12 cellular contexts compared by ENCODE assay signal in the genomic region with DNA sequence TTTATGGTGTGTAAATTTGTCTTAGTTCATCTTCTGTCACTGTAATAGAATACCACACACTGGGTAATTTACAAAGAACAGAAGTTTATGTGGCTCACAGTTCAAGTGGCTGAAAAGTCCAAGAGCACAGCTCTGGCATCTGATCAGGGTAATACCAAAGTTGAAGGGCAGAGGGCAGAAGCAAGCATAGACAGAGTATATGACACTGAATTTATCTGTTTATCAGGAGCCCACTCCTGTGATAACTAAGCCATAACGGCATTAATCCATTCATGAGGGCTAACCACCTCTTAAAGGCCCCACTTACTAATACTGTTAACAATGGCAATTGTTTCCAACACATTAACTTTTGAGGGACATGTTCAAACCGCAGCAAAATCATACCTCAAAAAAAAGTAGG. TPM values are rescaled to one million over a fixed set of nuclear protein-coding genes. Genes with fewer than 3 reads are reported as not detected.
DNase-seq lines count a peak whose midpoint lies in the region; ATAC-seq, FAIRE-seq and TF ChIP-seq lines count a peak whose summit lies in the region.
"Had no signal": no experiment of that assay in that cellular context is flagged by ENCODE, and none has a peak within 500 bp of the region (broad histone marks: within the 10 kb centered on the region; RNA-seq: fewer than 3 reads in every experiment).

No MANE protein-coding gene starts in this region.

- H3K36me3 ChIP-seq in cardiac muscle cell (no peaks in the 10 kb centered on the region), bronchial epithelial cell (ENCODE audit: control insufficient read depth, insufficient read depth, low read length) (no peaks in the 10 kb centered on the region)
- no peaks in the 10 kb centered on the region for H3K36me3 ChIP-seq in effector memory CD4-positive, alpha-beta T cell (ENCODE audit: control insufficient read depth, insufficient read depth, low read length)

- no peaks in the 10 kb centered on the region for H3K36me3 Mint-ChIP-seq in type B pancreatic cell

- no peaks in the 10 kb centered on the region for H3K27me3 Mint-ChIP-seq in type B pancreatic cell

- intact Hi-C loops in Right ventricle myocardium inferior (cut with DNase I): no loop called here

- no peak overlapping the region for H3K27ac Mint-ChIP-seq in type B pancreatic cell
- H3K27ac Mint-ChIP-seq: stimulated activated effector memory CD8-positive, alpha-beta T cell treated with anti-CD3 and anti-CD28 coated beads, Interleukin-12 subunit alpha, Interleukin-12 subunit beta, amount 100 ng/mL, for 72 hours had no signal

- H3K27me3 ChIP-seq in cardiac muscle cell (no peaks in the 10 kb centered on the region), bronchial epithelial cell (ENCODE audit: control insufficient read depth, insufficient read depth, low read length) (no peaks in the 10 kb centered on the region)
- no peaks in the 10 kb centered on the region for H3K27me3 ChIP-seq in effector memory CD4-positive, alpha-beta T cell (replicated peaks; ENCODE audit: control insufficient read depth, insufficient read depth, low read length, poor library complexity, severe bottlenecking)

- no peak overlapping the region for H3K27ac ChIP-seq in cardiac muscle cell
- no peak overlapping the region for H3K27ac ChIP-seq in effector memory CD4-positive, alpha-beta T cell (ENCODE audit: insufficient read depth, low read length, poor library complexity, severe bottlenecking)
- H3K27ac ChIP-seq: parathyroid adenoma had no signal

- no peaks in the 10 kb centered on the region for H3K9me3 ChIP-seq in cardiac muscle cell (ENCODE audit: low read depth)
- no peaks in the 10 kb centered on the region for H3K9me3 ChIP-seq in effector memory CD4-positive, alpha-beta T cell (ENCODE audit: control insufficient read depth, low read length)

- no peak for DNase-seq in cardiac muscle cell (ENCODE audit: low read depth in 1 of 2, low spot score in 1 of 2)
- no peak for DNase-seq in Right ventricle myocardium inferior (ENCODE audit: missing footprints)
- peak; percentile 9 for DNase-seq in M059J (ENCODE audit: low read depth)
- DNase-seq in bronchial epithelial cell (ENCODE audit: low read depth): peak; percentile 7
- DNase-seq in type B pancreatic cell (ENCODE audit: extremely low spot score, unreplicated experiment): no peak
- no peak for DNase-seq in KG1 (lab: John Stamatoyannopoulos, UW)
- DNase-seq in activated effector memory CD4-positive, alpha-beta T cell treated with anti-CD3 and anti-CD28 coated beads, Interleukin-2, amount 50 U/mL, for 16 hours: no peak
- no peak for DNase-seq in effector memory CD4-positive, alpha-beta T cell
- DNase-seq: activated T-cell treated with anti-CD3 and anti-CD28 coated beads, Interleukin-2, amount 50 U/mL, for 4 hours; NCI-H524 treated with DMSO at 0.1 percent for 48 hours had no signal

- H3K4me1 Mint-ChIP-seq in type B pancreatic cell (ENCODE audit: unreplicated experiment): peaks cover 20% of the 10 kb centered on the region

- peaks cover 2% of the 10 kb centered on the region for H3K4me1 ChIP-seq in cardiac muscle cell (ENCODE audit: low read depth)
- H3K4me1 ChIP-seq in effector memory CD4-positive, alpha-beta T cell (ENCODE audit: control insufficient read depth, insufficient read depth, low read length, poor library complexity, severe bottlenecking): no peaks in the 10 kb centered on the region
- H3K4me1 ChIP-seq: parathyroid adenoma had no signal

- H3K4me3 Mint-ChIP-seq in type B pancreatic cell: no peak overlapping the region
- H3K4me3 Mint-ChIP-seq: activated T-cell treated with anti-CD3 and anti-CD28 coated beads, Interleukin-2, amount 50 U/mL, for 4 hours; stimulated activated effector memory CD8-positive, alpha-beta T cell treated with anti-CD3 and anti-CD28 coated beads, Interleukin-12 subunit alpha, Interleukin-12 subunit beta, amount 100 ng/mL, for 72 hours had no signal

- FAIRE-seq in bronchial epithelial cell (lab: Jason Lieb, UNC): no peak

- H3K4me3 ChIP-seq in cardiac muscle cell (no peak overlapping the region), bronchial epithelial cell (ENCODE audit: low read depth, low read length) (no peak overlapping the region)
- H3K4me3 ChIP-seq in effector memory CD4-positive, alpha-beta T cell (ENCODE audit: insufficient read depth, low read depth, low read length, poor library complexity, severe bottlenecking): no peak overlapping the region

- ATAC-seq in Right ventricle myocardium inferior: no peak
- ATAC-seq: activated T-cell treated with anti-CD3 and anti-CD28 coated beads, Interleukin-2, amount 50 U/mL, for 4 hours; stimulated activated effector memory CD8-positive, alpha-beta T cell treated with anti-CD3 and anti-CD28 coated beads, Interleukin-12 subunit alpha, Interleukin-12 subunit beta, amount 100 ng/mL, for 72 hours had no signal

- peaks cover 6% of the 10 kb centered on the region for H3K9me3 Mint-ChIP-seq in type B pancreatic cell
- H3K9me3 Mint-ChIP-seq: activated T-cell treated with anti-CD3 and anti-CD28 coated beads, Interleukin-2, amount 50 U/mL, for 4 hours; stimulated activated effector memory CD8-positive, alpha-beta T cell treated with anti-CD3 and anti-CD28 coated beads, Interleukin-12 subunit alpha, Interleukin-12 subunit beta, amount 100 ng/mL, for 72 hours had no signal

- TF ChIP-seq CTCF in cardiac muscle cell (IDR thresholded peaks at IDR 0.05; ENCODE audit: low read depth, low read length) (peak; percentile 30), bronchial epithelial cell (IDR thresholded peaks at IDR 0.05; ENCODE audit: insufficient read depth, low read length, severe bottlenecking) (peak; percentile 20), type B pancreatic cell (conservative IDR thresholded peaks at IDR 0.05) (peak; percentile 59)

RNA-seq across cellular contexts. Expression of gene RFXAP, which starts 4.0 kb away (rescaled TPM):
- 3.9 and 10.5 TPM in 2 replicates for total RNA-seq in cardiac muscle cell
- 10.5 and 17.6 TPM in 2 replicates for polyA plus RNA-seq in cardiac muscle cell
- total RNA-seq in Right ventricle myocardium inferior: 2.2 TPM
- 0.57 and 1.2 TPM in 2 replicates for total RNA-seq in M059J (2014; rRNA removed; shearing (Covaris generic))
- total RNA-seq in bronchial epithelial cell: 0.53 and 1.5 TPM in 2 replicates
- 7.8 and 10.5 TPM in 2 replicates for total RNA-seq in type B pancreatic cell (ENCODE audit: low replicate concordance)

Comparison
In these comparisons a context has a peak if more than half of its experiments do, and no peak if none do; other contexts are left out.
1. DNase-seq: peak in M059J (single experiment) and bronchial epithelial cell (single experiment); none in cardiac muscle cell (0 of 2), Right ventricle myocardium inferior (single experiment), type B pancreatic cell (single experiment), KG1 (single experiment), activated effector memory CD4-positive, alpha-beta T cell treated with anti-CD3 and anti-CD28 coated beads, Interleukin-2, amount 50 U/mL, for 16 hours (single experiment) and effector memory CD4-positive, alpha-beta T cell (0 of 3).
2. Peak in every context shown above with its lines, with median percentiles within 50 percentile points of each other: CTCF ChIP-seq.